18 cellular contexts compared by ENCODE assay signal in the genomic region with DNA sequence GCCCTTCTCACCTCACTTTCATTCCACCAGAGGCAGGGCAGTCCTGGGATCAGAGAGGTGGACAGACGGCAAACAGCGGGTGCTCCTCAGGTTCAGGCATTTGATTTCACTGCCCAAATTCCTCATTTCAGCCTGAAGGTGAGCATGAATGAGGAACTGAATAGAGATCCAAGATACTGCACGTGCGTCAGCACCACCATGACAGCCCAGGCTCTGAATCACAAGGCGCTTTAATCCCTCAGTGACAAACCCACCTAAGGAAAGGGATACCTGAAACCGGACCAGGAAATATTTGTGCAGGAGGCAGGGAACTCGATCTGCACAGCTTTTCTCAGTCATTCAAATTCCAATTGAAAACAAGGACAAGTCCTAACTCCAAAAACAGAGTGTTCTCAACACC.
DNase-seq lines count a peak whose midpoint lies in the region; ATAC-seq lines count a peak whose summit lies in the region.
"Had no signal": no experiment of that assay in that cellular context is flagged by ENCODE, and none has a peak within 500 bp of the region (broad histone marks: within the 10 kb centered on the region; RNA-seq: fewer than 3 reads in every experiment).

No MANE protein-coding gene starts in this region.

- H3K27ac ChIP-seq in trophoblast cell (ENCODE audit: low read depth, low read length), result no peak overlapping the region

- H4K8ac ChIP-seq in trophoblast cell (ENCODE audit: low read depth, low read length), result no peak overlapping the region

- H3K27ac Mint-ChIP-seq in immature natural killer cell, result no peak overlapping the region
- H3K27ac Mint-ChIP-seq: B cell; CD4-positive, alpha-beta T cell; HFFc6; IgD-negative memory B cell had no signal

- no peak overlapping the region for H3K4ac ChIP-seq in trophoblast cell (ENCODE audit: low read depth, low read length)

- no peaks in the 10 kb centered on the region for H3K36me3 Mint-ChIP-seq in immature natural killer cell
- H3K36me3 Mint-ChIP-seq: IgD-negative memory B cell had no signal

- H3K9me3 Mint-ChIP-seq in immature natural killer cell, result peaks cover 0 to 7% (median 0%) of the 10 kb centered on the region in 6 donors
- H3K9me3 Mint-ChIP-seq: CD4-positive, alpha-beta T cell; IgD-negative memory B cell had no signal

- peak overlapping the region; percentile 11 for H3K9ac ChIP-seq in trophoblast cell (ENCODE audit: low read length)

- no peaks in the 10 kb centered on the region for H3K4me1 Mint-ChIP-seq in immature natural killer cell
- H3K4me1 Mint-ChIP-seq: B cell had no signal

- no peak overlapping the region for H4K12ac ChIP-seq in trophoblast cell (ENCODE audit: low read depth, low read length)

- no peak overlapping the region for H3K4me3 Mint-ChIP-seq in immature natural killer cell
- H3K4me3 Mint-ChIP-seq: B cell; CD4-positive, alpha-beta T cell; HFFc6; IgD-negative memory B cell had no signal

- H2AFZ ChIP-seq in trophoblast cell (ENCODE audit: insufficient read depth, low read length, poor library complexity), result no peak overlapping the region

- in situ Hi-C loops in G401 (cut with HindIII; ENCODE audit: low sequenced_read_pairs), result no loop called here

- no peaks in the 10 kb centered on the region for H3K4me1 ChIP-seq in trophoblast cell (ENCODE audit: control insufficient read depth in 1 of 2, insufficient read depth in 2 of 2, low read length in 2 of 2)

- H3K4me2 ChIP-seq in trophoblast cell (ENCODE audit: low read length), result no peak overlapping the region

- peak overlapping the region; percentile 74 for H2BK12ac ChIP-seq in trophoblast cell (ENCODE audit: low read length)

- peaks cover 4 to 6% (median 5%) of the 10 kb centered on the region in 3 donors for H3K27me3 Mint-ChIP-seq in immature natural killer cell (ENCODE audit: low read depth in 3 of 3)

- no peaks in the 10 kb centered on the region for H3K79me1 ChIP-seq in trophoblast cell (ENCODE audit: low read length)

- peak overlapping the region; percentile 22 for H4K91ac ChIP-seq in trophoblast cell (ENCODE audit: low read depth, low read length)

- no peak overlapping the region for H3K18ac ChIP-seq in trophoblast cell (ENCODE audit: low read length)

- no peak overlapping the region for H2BK120ac ChIP-seq in trophoblast cell (ENCODE audit: insufficient read depth, low read length, poor library complexity)

- H2AK5ac ChIP-seq in trophoblast cell (ENCODE audit: low read length), result no peak overlapping the region

- no peak overlapping the region for H3K4me3 ChIP-seq in trophoblast cell (ENCODE audit: low read depth, low read length)

- WGBS in trophoblast cell (ENCODE audit: extremely low coverage, insufficient coverage, insufficient read length), result no CpG with 5 or more reads among the region's 7 CpGs

- H3K23ac ChIP-seq in trophoblast cell (ENCODE audit: low read length), result no peak overlapping the region

- H3K36me3 ChIP-seq in trophoblast cell (ENCODE audit: control insufficient read depth in 1 of 2, insufficient read depth in 2 of 2, low read length in 2 of 2), result no peaks in the 10 kb centered on the region

- DNase-seq in G401 (ENCODE audit: low spot score), result peak; percentile 84
- peak; percentile 19 for DNase-seq in NCI-H69 (lab: John Stamatoyannopoulos, UW)
- DNase-seq in cerebellar cortex (ENCODE audit: low spot score), result peak; percentile 77
- peak; percentile 50 to 61 for DNase-seq in trophoblast cell
- no peak for DNase-seq in midbrain (lab: John Stamatoyannopoulos, UW)
- DNase-seq in immature natural killer cell, result no peak
- DNase-seq: C1 segment of cervical spinal cord; Calu3; CD4-positive, alpha-beta T cell; DMS153; DMS79 treated with DMSO at 0.1 percent for 48 hours; EL; GDM1; HCEC 1CT; HFFc6 had no signal

- no peaks in the 10 kb centered on the region for H3K9me3 ChIP-seq in trophoblast cell (ENCODE audit: insufficient read depth, low read depth, low read length)

- H2BK5ac ChIP-seq in trophoblast cell (ENCODE audit: low read depth, low read length, poor library complexity), result no peak overlapping the region

- no peak for ATAC-seq in HG03378 (IDR thresholded peaks at IDR 0.05; ENCODE audit: unreplicated experiment)

- no peaks in the 10 kb centered on the region for H3K27me3 ChIP-seq in trophoblast cell (ENCODE audit: insufficient read depth, low read length)

- H3K14ac ChIP-seq in trophoblast cell (ENCODE audit: low read length), result no peak overlapping the region

- H3K79me2 ChIP-seq in trophoblast cell (ENCODE audit: control insufficient read depth, insufficient read depth, low read length, poor library complexity), result no peaks in the 10 kb centered on the region

Comparison
In these comparisons a context has a peak if more than half of its experiments do, and no peak if none do; other contexts are left out.
1. DNase-seq: peak in G401 (single experiment), NCI-H69 (single experiment), cerebellar cortex (single experiment) and trophoblast cell (2 of 2); none in midbrain (single experiment) and immature natural killer cell (0 of 3).